8 cellular contexts compared by ENCODE assay signal in genomic region chr15:78539464-78540134, GRCh38. TPM values are rescaled to one million over a fixed set of nuclear protein-coding genes. Genes with fewer than 3 reads are reported as not detected.
DNase-seq lines count a peak whose midpoint lies in the region; ATAC-seq and TF ChIP-seq lines count a peak whose summit lies in the region.
"Not testable (repeated sequence)": the region's sequence is repeated elsewhere in the genome, so short reads cannot be mapped to it uniquely, and the experiment has no call there.

No MANE protein-coding gene starts in this region.

- H3K79me1 ChIP-seq in IMR-90 (ENCODE audit: low read depth in 1 of 2, low read length in 2 of 2), result peaks cover 20 to 31% of the 10 kb centered on the region in 2 experiments

- peak overlapping the region; percentile 88 for H3K4ac ChIP-seq in IMR-90 (ENCODE audit: low read depth, low read length)

- peak overlapping the region; percentile 93 for H3K4me3 ChIP-seq in IMR-90 (ENCODE audit: insufficient read depth, low read depth, low read length)
- H3K4me3 ChIP-seq in WI38 (ENCODE audit: low read depth, low read length), result peak overlapping the region; percentile 80
- H3K4me3 ChIP-seq in left lung, result peak overlapping the region; percentile 51 to 91
- peak overlapping the region; percentile 90 for H3K4me3 ChIP-seq in ovary
- H3K4me3 ChIP-seq in testis, result peak overlapping the region; percentile 93 to 96

- peak overlapping the region; percentile 70; the same call in 1 of the 2 replicates for H3K18ac ChIP-seq in IMR-90 (ENCODE audit: low read depth, low read length)

- peak overlapping the region; percentile 97 to 99 for H4K8ac ChIP-seq in IMR-90 (ENCODE audit: low read depth in 2 of 2, low read length in 2 of 2)

- not testable (repeated sequence) for ATAC-seq in IMR-90 (ENCODE audit: low read depth); left lung

- peak overlapping the region; percentile 96 for H2AFZ ChIP-seq in IMR-90 (replicated peaks; ENCODE audit: low read length, poor library complexity)

- H3K4me2 ChIP-seq in IMR-90 (ENCODE audit: low read depth, low read length), result peak overlapping the region; percentile 95

- H3K4me3 Mint-ChIP-seq in CD14-positive monocyte, result peak overlapping the region; percentile 94 to 98

- H3K27me3 ChIP-seq in IMR-90 (ENCODE audit: control insufficient read depth, insufficient read depth, low read length); left lung; ovary; testis: not testable (repeated sequence)

- not testable (repeated sequence) for H3K9me1 ChIP-seq in IMR-90 (ENCODE audit: insufficient read depth, low read length)

- peak overlapping the region; percentile 96 for H3K27ac ChIP-seq in IMR-90 (ENCODE audit: insufficient read depth, low read length)
- peak overlapping the region; percentile 77 for H3K27ac ChIP-seq in angular gyrus (ENCODE audit: low read depth, low read length)
- peak overlapping the region; percentile 68 for H3K27ac ChIP-seq in epithelial cell of prostate
- H3K27ac ChIP-seq in left lung, result peak overlapping the region; percentile 91 to 96
- peak overlapping the region; percentile 82 to 92 for H3K27ac ChIP-seq in ovary
- peak overlapping the region; percentile 97 to 98 for H3K27ac ChIP-seq in testis

- dilution Hi-C loops in IMR-90 (cut with HindIII; ENCODE audit: low sequenced_read_pairs, unreplicated experiment), result not testable (repeated sequence)

- H3K9me3 Mint-ChIP-seq in CD14-positive monocyte, result not testable (repeated sequence)

- not testable (repeated sequence) for TF ChIP-seq EP300 in ovary (IDR thresholded peaks at IDR 0.05)

- peaks cover 27% of the 10 kb centered on the region for H3K4me1 Mint-ChIP-seq in CD14-positive monocyte

- H3K9me3 ChIP-seq in IMR-90 (ENCODE audit: control insufficient read depth, insufficient read depth, low read length); left lung; ovary; testis: not testable (repeated sequence)

- H2BK5ac ChIP-seq in IMR-90 (ENCODE audit: low read depth, low read length, poor library complexity, severe bottlenecking), result peak overlapping the region; percentile 87

- H3K36me3 Mint-ChIP-seq in CD14-positive monocyte, result peaks cover 16 to 27% of the 10 kb centered on the region in 2 donors

- CTCF ChIA-PET in IMR-90 (lab: Yijun Ruan, JAX), result interaction anchor here (0.5 kb wide), 1 partner anchor 308 kb away, joined by 5 read pairs; no protein-coding TSS in a partner anchor

- H2AK9ac ChIP-seq in IMR-90 (replicated peaks; ENCODE audit: low read depth, low read length, poor library complexity), result not testable (repeated sequence)

- H3K27ac Mint-ChIP-seq in CD14-positive monocyte, result peak overlapping the region; percentile 98 to 100 (median 99)

- not testable (repeated sequence) for DNase-seq in CD14-positive monocyte (ENCODE audit: low spot score); IMR-90; epithelial cell of prostate (ENCODE audit: low read depth, low spot score); left lung; testis
- peak in 3 of 5 donors; percentile 19 to 38 (median 37) for DNase-seq in ovary

- H3K36me3 ChIP-seq in IMR-90 (ENCODE audit: control insufficient read depth, insufficient read depth, low read length), result peaks cover 12% of the 10 kb centered on the region
- H3K36me3 ChIP-seq in left lung, result peaks cover 0 to 27% of the 10 kb centered on the region in 2 donors
- H3K36me3 ChIP-seq in ovary; testis (ENCODE audit: low read depth, missing control alignments): not testable (repeated sequence)

- not testable (repeated sequence) for H4K20me1 ChIP-seq in IMR-90 (ENCODE audit: insufficient read depth, low read length)

- not testable (repeated sequence) for TF ChIP-seq CTCF in CD14-positive monocyte (IDR thresholded peaks at IDR 0.05); IMR-90 (conservative IDR thresholded peaks at IDR 0.05; ENCODE audit: low read depth, low read length); WI38 (IDR thresholded peaks at IDR 0.05; ENCODE audit: low read depth, low read length); left lung (IDR thresholded peaks at IDR 0.05); ovary (IDR thresholded peaks at IDR 0.05); testis (IDR thresholded peaks at IDR 0.05)

- 0 out of 3 replicates have a peak overlapping the region, but pooled peaks have one; percentile 8 for H2BK15ac ChIP-seq in IMR-90 (ENCODE audit: low read depth, low read length)

- peak overlapping the region; percentile 73; the same call in 1 of the 2 replicates for H2BK120ac ChIP-seq in IMR-90 (ENCODE audit: low read depth, low read length)

- intact Hi-C loops in CD14-positive monocyte (cut with micrococcal nuclease), result loop anchor here (5.0 kb wide), 2 partner anchors 102 to 242 kb away; partner anchors contain the start of genes IREB2 (in 2 of the 2) and SKIC8 (in 1 of the 2)
- intact Hi-C loops in IMR-90 (cut with micrococcal nuclease); left lung (cut with DNase I); ovary (cut with DNase I); testis (cut with DNase I; ENCODE audit: low total_unique reads): not testable (repeated sequence)

- peak overlapping the region; percentile 27; the same call in 1 of the 2 replicates for H2AK5ac ChIP-seq in IMR-90 (ENCODE audit: low read depth, low read length)

- peak overlapping the region; percentile 94 for H3K14ac ChIP-seq in IMR-90 (replicated peaks; ENCODE audit: low read depth, low read length)

- TF ChIP-seq POLR2A in IMR-90 (IDR thresholded peaks at IDR 0.05; ENCODE audit: low read depth, low read length); ovary (IDR thresholded peaks at IDR 0.05); testis (IDR thresholded peaks at IDR 0.05): not testable (repeated sequence)

- WGBS in IMR-90 (ENCODE audit: extremely low coverage in 2 of 2, insufficient read length in 1 of 2), 2 experiments, result 98% methylated on average over 7 of the region's 18 CpGs; no CpG with 5 or more reads in 1 of the 2 experiments
- WGBS in ovary, 3 donors, result 65 to 77% (median 76%) methylated on average over 18 of the region's 18 CpGs
- 61 to 66% methylated on average over 18 of the region's 18 CpGs for WGBS in testis, 2 donors

- peak overlapping the region; percentile 45; the same call in 1 of the 2 replicates for H3K56ac ChIP-seq in IMR-90 (ENCODE audit: extremely low read depth, insufficient read depth, low read length)

- H4K91ac ChIP-seq in IMR-90 (ENCODE audit: insufficient read depth, low read depth, low read length), result peak overlapping the region; percentile 90

- BruUV-seq in IMR-90 (replicated peaks; lab: Mats Ljungman, UMichigan), result not testable (repeated sequence)

- POLR2A ChIA-PET in IMR-90 (lab: Charles Lee; ENCODE audit: unreplicated experiment), result interaction anchor here (0.6 kb wide), 1 partner anchor 9 kb away, joined by 7 read pairs; no protein-coding TSS in a partner anchor

- H2BK20ac ChIP-seq in IMR-90 (ENCODE audit: low read depth, low read length), result not testable (repeated sequence)

- in situ Hi-C loops in IMR-90 (cut with MboI; ENCODE audit: low sequenced_read_pairs), result not testable (repeated sequence)

- H4K5ac ChIP-seq in IMR-90 (ENCODE audit: low read depth, low read length), result peak overlapping the region; percentile 97

- peak overlapping the region; percentile 94 for H3K9ac ChIP-seq in IMR-90 (ENCODE audit: low read depth, low read length)

- H3K27me3 Mint-ChIP-seq in CD14-positive monocyte (ENCODE audit: low read depth in 3 of 3), result not testable (repeated sequence)

- not testable (repeated sequence) for H3K4me1 ChIP-seq in IMR-90 (ENCODE audit: control insufficient read depth, insufficient read depth, low read length); ovary (ENCODE audit: insufficient read depth)
- H3K4me1 ChIP-seq in left lung (peaks cover 5 to 37% of the 10 kb centered on the region in 2 donors), testis (peaks cover 11% of the 10 kb centered on the region)

- not testable (repeated sequence) for TF ChIP-seq RAD21 in IMR-90 (IDR thresholded peaks at IDR 0.05; ENCODE audit: low read length)

- peak overlapping the region; percentile 86; the same call in 1 of the 2 replicates for H3K23ac ChIP-seq in IMR-90 (ENCODE audit: low read depth, low read length)

RNA-seq across cellular contexts. Expression of gene PSMA4, which starts 0.6 kb away (rescaled TPM):
- polyA plus RNA-seq in CD14-positive monocyte, result 100 to 1,000 TPM; 406 to 421 TPM
- 208 and 344 TPM in 2 replicates for total RNA-seq in IMR-90 (2012; rRNA removed)
- polyA plus RNA-seq in IMR-90 (2012; rRNA removed), result 209 and 239 TPM in 2 replicates
- 32.0 and 58.7 TPM in 2 replicates for polyA plus RNA-seq in IMR-90 (2012; cell fraction: cytosol; rRNA removed)
- 12.2 and 107 TPM in 2 replicates for polyA plus RNA-seq in IMR-90 (2012; cell fraction: nucleus; rRNA removed; ENCODE audit: low replicate concordance)
- 100 to 1,000 TPM; 143 to 171 TPM for total RNA-seq in left lung
- 100 to 1,000 TPM in 5 of 7 donors, 10 to 100 TPM in 2; 75.4 to 123 (median 106) TPM for total RNA-seq in ovary
- polyA plus RNA-seq in ovary, result 100 to 1,000 TPM; 118 to 125 TPM
- total RNA-seq in testis, result 100 to 1,000 TPM in 1 of 2 donors, 10 to 100 TPM in 1; 97.4 to 117 TPM
- polyA plus RNA-seq in testis (ENCODE audit: insufficient read depth, low read depth, low replicate concordance), result 204 TPM

RNA-seq across cellular contexts. Expression of gene CHRNA5, which starts 25.7 kb away (rescaled TPM):
- polyA plus RNA-seq in CD14-positive monocyte (not detected), IMR-90 (2012; rRNA removed) (0.53 and 0.94 TPM in 2 replicates), ovary (1 to 10 TPM in 1 of 2 donors, under 1 TPM in 1; 0.74 to 1.6 TPM), testis (ENCODE audit: insufficient read depth, low read depth, low replicate concordance) (3.7 TPM)
- total RNA-seq in IMR-90 (2012; rRNA removed) (0.54 and 1.4 TPM in 2 replicates), left lung (1 to 10 TPM; 1.3 to 2.5 TPM), ovary (1 to 10 TPM in 3 of 7 donors, under 1 TPM in 4; 0.42 to 2.2 (median 0.72) TPM), testis (1 to 10 TPM; 3.5 to 4.4 TPM)
- 0.03 and 0.09 TPM in 2 replicates for polyA plus RNA-seq in IMR-90 (2012; cell fraction: cytosol; rRNA removed)
- 0.02 and 0.18 TPM in 2 replicates for polyA plus RNA-seq in IMR-90 (2012; cell fraction: nucleus; rRNA removed; ENCODE audit: low replicate concordance)

RNA-seq across cellular contexts. Expression of gene HYKK, which starts 32.2 kb away (rescaled TPM):
- polyA plus RNA-seq in CD14-positive monocyte, result not detected
- total RNA-seq in IMR-90 (2012; rRNA removed), result 3.9 and 5.6 TPM in 2 replicates
- 2.7 and 3.8 TPM in 2 replicates for polyA plus RNA-seq in IMR-90 (2012; rRNA removed)
- polyA plus RNA-seq in IMR-90 (2012; cell fraction: cytosol; rRNA removed), result 1.8 and 4.0 TPM in 2 replicates
- polyA plus RNA-seq in IMR-90 (2012; cell fraction: nucleus; rRNA removed; ENCODE audit: low replicate concordance), result 0.62 and 2.6 TPM in 2 replicates
- total RNA-seq in left lung, result 1 to 10 TPM; 3.3 to 5.0 TPM
- 10 to 100 TPM in 1 of 7 donors, 1 to 10 TPM in 6; 4.0 to 10.8 (median 8.7) TPM for total RNA-seq in ovary
- 1 to 10 TPM; 6.7 to 9.4 TPM for polyA plus RNA-seq in ovary
- 1 to 10 TPM; 5.9 to 8.8 TPM for total RNA-seq in testis
- polyA plus RNA-seq in testis (ENCODE audit: insufficient read depth, low read depth, low replicate concordance), result 7.0 TPM
